Comparison of ENCODE assay signal across 13 cellular contexts in the genomic region with DNA sequence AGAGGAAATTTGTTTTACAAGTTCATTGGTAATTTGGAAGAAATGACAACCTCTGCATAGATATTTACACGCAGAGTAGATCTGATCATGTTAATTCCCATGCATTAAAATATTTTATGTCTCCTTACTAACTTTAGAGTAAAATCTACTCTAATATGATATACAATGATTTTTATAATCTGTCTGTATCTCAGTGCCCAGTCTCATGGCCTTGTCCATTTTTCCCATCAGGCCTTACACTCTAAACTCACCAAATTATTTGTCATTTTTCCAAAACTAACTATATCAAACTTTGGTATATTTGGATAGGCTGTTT. TPM values are rescaled to one million over a fixed set of nuclear protein-coding genes. Genes with fewer than 3 reads are reported as not detected.
"Had no signal": no experiment of that assay in that cellular context is flagged by ENCODE, and none has a peak within 500 bp of the region (broad histone marks: within the 10 kb centered on the region; RNA-seq: fewer than 3 reads in every experiment).

No MANE protein-coding gene starts in this region.

- H3K9me3 ChIP-seq: breast epithelium had no signal

- H3K36me3 ChIP-seq: breast epithelium had no signal

- H3K27ac Mint-ChIP-seq: activated CD8-positive, alpha-beta T cell treated with anti-CD3 and anti-CD28 coated beads, Interleukin-2, amount 10 ng/mL, durations not matched to agents 7 days and 5 days; activated naive CD4-positive, alpha-beta T cell treated with anti-CD3 and anti-CD28 coated beads, Interleukin-2, amount 50 U/mL, for 24 hours; T-helper 2 cell treated with Interferon-gamma antibody and Interleukin-4, amounts not matched to agents 5 μg/mL and 100 μg/mL, for 36 hours had no signal

- H3K9me3 Mint-ChIP-seq: activated naive CD4-positive, alpha-beta T cell treated with anti-CD3 and anti-CD28 coated beads, Interleukin-2, amount 50 U/mL, for 24 hours; T-helper 2 cell treated with Interferon-gamma antibody and Interleukin-4, amounts not matched to agents 5 μg/mL and 100 μg/mL, for 36 hours had no signal

- H3K4me1 Mint-ChIP-seq: activated naive CD4-positive, alpha-beta T cell treated with anti-CD3 and anti-CD28 coated beads, Interleukin-2, amount 50 U/mL, for 24 hours had no signal

- H3K27ac ChIP-seq: breast epithelium, SK-N-MC had no signal

- H3K4me3 ChIP-seq: breast epithelium, SK-N-MC had no signal

- H3K27me3 ChIP-seq: breast epithelium had no signal

- H3K36me3 Mint-ChIP-seq: activated naive CD4-positive, alpha-beta T cell treated with anti-CD3 and anti-CD28 coated beads, Interleukin-2, amount 50 U/mL, for 24 hours had no signal

- H3K4me1 ChIP-seq: breast epithelium had no signal

- H3K4me3 Mint-ChIP-seq: activated CD8-positive, alpha-beta T cell treated with anti-CD3 and anti-CD28 coated beads, Interleukin-2, amount 10 ng/mL, durations not matched to agents 7 days and 5 days; activated naive CD4-positive, alpha-beta T cell treated with anti-CD3 and anti-CD28 coated beads, Interleukin-2, amount 50 U/mL, for 24 hours; T-helper 2 cell treated with Interferon-gamma antibody and Interleukin-4, amounts not matched to agents 5 μg/mL and 100 μg/mL, for 36 hours had no signal

- DNase-seq: activated CD8-positive, alpha-beta memory T cell treated with anti-CD3 and anti-CD28 coated beads, Interleukin-2, amount 50 U/mL, for 48 hours; activated T-cell treated with anti-CD3 and anti-CD28 coated beads, Interleukin-2, amount 50 U/mL, for 1 hour; caudate nucleus; NCI-H1436 treated with DMSO at 0.1 percent for 48 hours had no signal

RNA-seq across cellular contexts. Expression of gene OR10D3, which starts 12.2 kb away (rescaled TPM):
- total RNA-seq: activated CD8-positive, alpha-beta T cell treated with anti-CD3 and anti-CD28 coated beads, Interleukin-2, amount 10 ng/mL, durations not matched to agents 7 days and 5 days; aorta; breast epithelium; Right ventricle myocardium inferior; RPMI7951; T-helper 1 cell treated with Interleukin-12 subunit alpha and Interleukin-12 subunit beta and Interleukin-4 antibody, amounts not matched to agents 30 ng/mL and 1 ng/mL, for 36 hours had no signal
- polyA plus RNA-seq: aorta had no signal

RNA-seq across cellular contexts. Expression of gene OR8G1, which starts 45.5 kb away (rescaled TPM):
- total RNA-seq: activated CD8-positive, alpha-beta T cell treated with anti-CD3 and anti-CD28 coated beads, Interleukin-2, amount 10 ng/mL, durations not matched to agents 7 days and 5 days; aorta; breast epithelium; Right ventricle myocardium inferior; RPMI7951; T-helper 1 cell treated with Interleukin-12 subunit alpha and Interleukin-12 subunit beta and Interleukin-4 antibody, amounts not matched to agents 30 ng/mL and 1 ng/mL, for 36 hours had no signal
- polyA plus RNA-seq: aorta had no signal
